In genomic region chr12:39912211-39912980, GRCh38 we compare ENCODE assay signal across 1 cellular context.
TF ChIP-seq lines count a peak whose summit lies in the region.

No MANE protein-coding gene starts in this region.

TF ChIP-seq in HepG2, 621 proteins besides CTCF, POLR2A, EP300 and RAD21 (continued from another document):
- TF ChIP-seq ZNF552 (CRISPR knock-in tag; IDR thresholded peaks at IDR 0.05; ENCODE audit: borderline replicate concordance) (no peak), HNRNPH1 (optimal IDR thresholded peaks at IDR 0.05; ENCODE audit: low read depth, low read length) (no peak), ARID5B (CRISPR knock-in tag; IDR thresholded peaks at IDR 0.05) (0 out of 2 replicates have a peak, but pooled peaks have one; percentile 27), FOXA3 (CRISPR knock-in tag; IDR thresholded peaks at IDR 0.05) (peak; percentile 29; the same call in 1 of the 2 replicates), HNF4A (CRISPR knock-in tag; IDR thresholded peaks at IDR 0.05) (no peak), ZNF224 (CRISPR knock-in tag; IDR thresholded peaks at IDR 0.05) (no peak), RELA (CRISPR knock-in tag; IDR thresholded peaks at IDR 0.05) (no peak), TSC22D2 (CRISPR knock-in tag; IDR thresholded peaks at IDR 0.05; ENCODE audit: borderline replicate concordance) (no peak), ZNF768 (CRISPR knock-in tag; IDR thresholded peaks at IDR 0.05) (no peak), ZBTB26 (CRISPR knock-in tag; IDR thresholded peaks at IDR 0.05; ENCODE audit: borderline replicate concordance) (no peak), ZNF572 (CRISPR knock-in tag; IDR thresholded peaks at IDR 0.05) (no peak), ZMYM4 (CRISPR knock-in tag; IDR thresholded peaks at IDR 0.05) (0 out of 2 replicates have a peak, but pooled peaks have one; percentile 34), ATF3 (CRISPR knock-in tag; IDR thresholded peaks at IDR 0.05) (no peak)
